ENCODE assay signal across 8 cellular contexts in the genomic region with DNA sequence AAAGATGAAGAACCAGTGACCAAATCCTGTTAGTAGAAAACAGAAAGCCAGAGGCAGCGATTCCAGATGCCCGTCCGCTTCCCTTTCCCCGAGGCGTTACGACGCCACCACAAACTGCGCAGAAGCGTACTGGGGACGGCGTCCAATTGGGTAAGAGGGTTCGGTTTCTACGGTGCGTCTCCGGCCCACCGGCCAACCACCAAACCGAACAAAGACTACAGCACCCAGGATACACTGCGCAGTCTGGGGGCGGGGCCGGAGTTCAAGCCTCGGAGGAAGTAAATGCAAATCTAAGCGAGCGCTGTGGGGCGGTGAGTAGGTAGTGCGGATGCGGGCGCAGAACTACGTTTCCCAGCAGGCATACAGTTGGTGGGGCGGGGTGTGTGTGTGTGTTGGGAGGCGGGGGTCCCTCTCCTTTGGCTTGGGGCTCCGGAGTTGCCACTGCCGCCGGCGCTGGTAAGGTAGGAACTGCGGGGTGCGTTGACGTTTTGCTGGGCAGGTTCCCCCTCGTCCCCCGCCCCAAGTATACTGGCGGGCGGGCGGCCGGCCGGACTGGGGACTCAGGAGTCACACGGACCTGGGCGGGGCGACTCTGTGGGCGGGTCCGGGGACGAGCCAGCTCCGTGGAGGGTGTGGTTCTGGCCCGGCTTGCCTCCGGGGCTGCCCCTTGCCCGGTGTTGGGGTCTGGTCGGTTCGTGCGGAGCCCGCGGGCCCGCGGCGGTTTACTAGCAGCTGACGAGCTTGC. TPM values are rescaled to one million over a fixed set of nuclear protein-coding genes. Genes with fewer than 3 reads are reported as not detected.
DNase-seq lines count a peak whose midpoint lies in the region; ATAC-seq and TF ChIP-seq lines count a peak whose summit lies in the region.

Gene SWT1, plus strand, starts transcription at position 314 of the 745 bp plus-strand sequence. CDS start 3,675 bp downstream, outside the sequence.
Gene TRMT1L, minus strand, starts transcription at position 100 of the 745 bp plus-strand sequence. CDS start 241 bp downstream, outside the sequence.

- H3K9me3 ChIP-seq in SK-N-SH = no peaks in the 10 kb centered on the region
- H3K9me3 ChIP-seq in testis = no peaks in the 10 kb centered on the region

- under 1% methylated on average over 30 of the region's 63 CpGs for WGBS in SK-N-SH (ENCODE audit: low lambda C conversion rate)
- 0 to 1% methylated on average over 33 to 53 of the region's 63 CpGs for WGBS in testis, 2 donors

- peak within 1 kb of the TSS; percentile 89 for H3K9ac ChIP-seq in SK-N-SH

- H3K36me3 Mint-ChIP-seq in activated naive CD8-positive, alpha-beta T cell = no peaks in the 10 kb centered on the region

- H3K27ac Mint-ChIP-seq in activated naive CD8-positive, alpha-beta T cell = peak within 1 kb of the TSS; percentile 94

- TF ChIP-seq POLR2A in testis (IDR thresholded peaks at IDR 0.05) = peak; percentile 84

- H3K27me3 ChIP-seq in SK-N-SH (ENCODE audit: insufficient read depth) (no peaks in the 10 kb centered on the region), testis (no peaks in the 10 kb centered on the region)

- H2AFZ ChIP-seq in SK-N-SH (ENCODE audit: low read depth) = peak within 1 kb of the TSS; percentile 97

- peak within 1 kb of the TSS; percentile 93 to 100 for H3K27ac ChIP-seq in SK-N-SH (ENCODE audit: low read depth in 2 of 2, low read length in 1 of 2)
- H3K27ac ChIP-seq in testis = peak within 1 kb of the TSS; percentile 98 to 100

- peak within 1 kb of the TSS; percentile 98 for H3K4me3 Mint-ChIP-seq in activated naive CD8-positive, alpha-beta T cell

- H3K4me1 Mint-ChIP-seq in activated naive CD8-positive, alpha-beta T cell (ENCODE audit: low read depth) = peaks cover 55% of the 10 kb centered on the region

- TF ChIP-seq EP300 in SK-N-SH (IDR thresholded peaks at IDR 0.05; ENCODE audit: borderline replicate concordance in 1 of 2, low read depth in 1 of 2, low read length in 1 of 2) = no peak

- TF ChIP-seq CTCF in SK-N-SH (IDR thresholded peaks at IDR 0.05) = no peak
- no peak for TF ChIP-seq CTCF in omental fat pad (IDR thresholded peaks at IDR 0.05)
- no peak for TF ChIP-seq CTCF in testis (IDR thresholded peaks at IDR 0.05)

- H3F3A ChIP-seq in SK-N-SH (replicated peaks; ENCODE audit: insufficient read depth) = peaks cover 5% of the 10 kb centered on the region

- peak; percentile 99 for DNase-seq in GM04504 (ENCODE audit: low read depth)
- DNase-seq in NCI-H1048 (lab: John Stamatoyannopoulos, UW) = peak; percentile 100
- DNase-seq in SK-N-SH = peak; percentile 92
- DNase-seq in glomerular visceral epithelial cell (ENCODE audit: extremely low spot score) = peak; percentile 99
- peak; percentile 98 for DNase-seq in omental fat pad (ENCODE audit: low spot score)
- DNase-seq in testis = peak; percentile 100

- intact Hi-C loops in testis (cut with DNase I; ENCODE audit: low total_unique reads) = no loop called here

- peak within 1 kb of the TSS; percentile 91 for H3K4me2 ChIP-seq in SK-N-SH

- H3K4me3 ChIP-seq in SK-N-SH (ENCODE audit: low read depth in 2 of 2, low read length in 1 of 2) (peak within 1 kb of the TSS; percentile 92 to 94), testis (peak within 1 kb of the TSS; percentile 88 to 97)

- CTCF ChIA-PET in SK-N-SH (lab: Yijun Ruan, JAX) = interaction anchor here (2.3 to 8.7 kb wide), 2 partner anchors 12 to 351 kb away, joined by 8 to 75 read pairs; no protein-coding TSS in a partner anchor

- H3K27me3 Mint-ChIP-seq in activated naive CD8-positive, alpha-beta T cell = no peaks in the 10 kb centered on the region

- TF ChIP-seq RAD21 in SK-N-SH (IDR thresholded peaks at IDR 0.05; ENCODE audit: low read length) = no peak

- POLR2A ChIA-PET in SK-N-SH (lab: Yijun Ruan, JAX) = interaction anchor here (1.0 to 2.4 kb wide), 2 partner anchors 111 to 159 kb away, joined by 4 to 15 read pairs; partner anchors contain the start of gene RNF2

- peaks cover 43% of the 10 kb centered on the region for H3K79me2 ChIP-seq in SK-N-SH (ENCODE audit: insufficient read depth)

- H3K4me1 ChIP-seq in SK-N-SH (ENCODE audit: control insufficient read depth in 1 of 2, insufficient read depth in 2 of 2, low read depth in 1 of 2, low read length in 1 of 2) = peaks cover 8 to 23% of the 10 kb centered on the region in 2 experiments; a peak in 3 of 4 replicates
- peaks cover 17% of the 10 kb centered on the region for H3K4me1 ChIP-seq in testis

- peak; percentile 91 for ATAC-seq in HG02571 (IDR thresholded peaks at IDR 0.05; ENCODE audit: unreplicated experiment)
- peak; percentile 99 for ATAC-seq in omental fat pad (ENCODE audit: low FRiP score)

- no peaks in the 10 kb centered on the region for H3K9me2 ChIP-seq in SK-N-SH

- H4K20me1 ChIP-seq in SK-N-SH (ENCODE audit: insufficient read depth) = no peaks in the 10 kb centered on the region

- H3K9me3 Mint-ChIP-seq in activated naive CD8-positive, alpha-beta T cell (ENCODE audit: low read depth) = no peaks in the 10 kb centered on the region

- peaks cover 0 to 1% of the 10 kb centered on the region in 2 experiments for H3K36me3 ChIP-seq in SK-N-SH (replicated peaks in 1 of 2; ENCODE audit: control insufficient read depth in 1 of 2, insufficient read depth in 2 of 2, low read length in 1 of 2)
- no peaks in the 10 kb centered on the region for H3K36me3 ChIP-seq in testis (ENCODE audit: low read depth, missing control alignments)

TF ChIP-seq in SK-N-SH, 30 proteins besides CTCF, POLR2A, EP300 and RAD21:
- TF ChIP-seq CHD2 (IDR thresholded peaks at IDR 0.05; ENCODE audit: low read length, partially characterized antibody) (peak; percentile 90), POLR2AphosphoS5 (IDR thresholded peaks at IDR 0.05; ENCODE audit: low read depth, low read length) (peak; percentile 96), TAF1 (IDR thresholded peaks at IDR 0.05; ENCODE audit: borderline replicate concordance, low read depth, low read length) (peak; percentile 33; the same call in 1 of the 2 replicates), FOSL2 (IDR thresholded peaks at IDR 0.05; ENCODE audit: borderline replicate concordance, low read depth) (peak; percentile 7; the same call in 1 of the 2 replicates), NRF1 (IDR thresholded peaks at IDR 0.05; ENCODE audit: low read depth, low read length) (peak; percentile 68), RXRA (IDR thresholded peaks at IDR 0.05; ENCODE audit: borderline replicate concordance, low read depth) (no peak), JUND (IDR thresholded peaks at IDR 0.05) (no peak), TEAD4 (IDR thresholded peaks at IDR 0.05; ENCODE audit: borderline replicate concordance, insufficient read depth) (no peak), ELF1 (IDR thresholded peaks at IDR 0.05) (peak; percentile 82), MAX (IDR thresholded peaks at IDR 0.05; ENCODE audit: low read depth) (no peak), RFX5 (IDR thresholded peaks at IDR 0.05; ENCODE audit: low read length) (peak; percentile 88), RCOR1 (IDR thresholded peaks at IDR 0.05; ENCODE audit: low read length) (no peak), MEF2A (IDR thresholded peaks at IDR 0.05; ENCODE audit: borderline replicate concordance, low read depth) (no peak), GABPA (IDR thresholded peaks at IDR 0.05; ENCODE audit: low read depth) (peak; percentile 87)

RNA-seq across cellular contexts. Expression of gene SWT1, which starts in this region (rescaled TPM):
- 1.1 and 1.6 TPM in 2 replicates for polyA plus RNA-seq in SK-N-SH (2012; rRNA removed)
- polyA plus RNA-seq in SK-N-SH (2012; cell fraction: cytosol; rRNA removed) = 1.8 and 1.9 TPM in 2 replicates
- 1.6 and 2.8 TPM in 2 replicates for polyA plus RNA-seq in SK-N-SH (2012; cell fraction: nucleus; rRNA removed)
- 10 to 100 TPM in 1 of 4 donors, 1 to 10 TPM in 3; 3.6 to 15.1 (median 7.3) TPM for total RNA-seq in omental fat pad
- total RNA-seq in testis = 10 to 100 TPM; 29.0 to 44.6 TPM
- 38.3 TPM for polyA plus RNA-seq in testis (ENCODE audit: insufficient read depth, low read depth, low replicate concordance)

RNA-seq across cellular contexts. Expression of gene TRMT1L, which starts in this region (rescaled TPM):
- polyA plus RNA-seq in SK-N-SH (2012; rRNA removed) (12.2 and 13.0 TPM in 2 replicates), testis (ENCODE audit: insufficient read depth, low read depth, low replicate concordance) (72.6 TPM)
- 16.5 and 16.9 TPM in 2 replicates for polyA plus RNA-seq in SK-N-SH (2012; cell fraction: cytosol; rRNA removed)
- 6.1 and 13.7 TPM in 2 replicates for polyA plus RNA-seq in SK-N-SH (2012; cell fraction: nucleus; rRNA removed)
- total RNA-seq in omental fat pad (10 to 100 TPM in 3 of 4 donors, 1 to 10 TPM in 1; 7.2 to 15.1 (median 12.4) TPM), testis (10 to 100 TPM; 54.5 to 69.0 TPM)

Comparison
In these comparisons a context has a peak if more than half of its experiments do, and no peak if none do; other contexts are left out.
1. Peak in every context shown above with its lines: DNase-seq, ATAC-seq, H3K4me3 ChIP-seq and H3K27ac ChIP-seq.
2. RNA of gene SWT1 (polyA plus RNA-seq): 38.3 TPM in testis (single experiment); 1.1 to 2.8 TPM in SK-N-SH; every median in the first group is over 10 times any median in the second.